8 cellular contexts compared by ENCODE assay signal in genomic region chr10:42836771-42837468, GRCh38. TPM values are rescaled to one million over a fixed set of nuclear protein-coding genes. Genes with fewer than 3 reads are reported as not detected.
DNase-seq lines count a peak whose midpoint lies in the region; ATAC-seq and TF ChIP-seq lines count a peak whose summit lies in the region.

No MANE protein-coding gene starts in this region.

- intact Hi-C loops in lower leg skin (cut with DNase I; ENCODE audit: low total_unique reads): no loop called here

- no peak overlapping the region for H3K27ac Mint-ChIP-seq in activated CD8-positive, alpha-beta memory T cell treated with anti-CD3 and anti-CD28 coated beads, Interleukin-2, amount 10 ng/mL, durations not matched to agents 7 days and 5 days

- H3K27me3 ChIP-seq in ACC112 (ENCODE audit: insufficient read depth, low read length): peaks cover 6% of the 10 kb centered on the region; the same call in 1 of the 2 replicates
- H3K27me3 ChIP-seq in ectodermal cell (ENCODE audit: control insufficient read depth, insufficient read depth, low read length, poor library complexity, severe bottlenecking): peaks cover 19% of the 10 kb centered on the region

- no peak for TF ChIP-seq CTCF in HFF-Myc (IDR thresholded peaks at IDR 0.05; ENCODE audit: low read depth, low read length, missing control alignments)
- TF ChIP-seq CTCF in lower leg skin (IDR thresholded peaks at IDR 0.05): no peak

- H3K4me1 ChIP-seq in ACC112 (ENCODE audit: control insufficient read depth, insufficient read depth, low read length, unreplicated experiment) (no peaks in the 10 kb centered on the region), ectodermal cell (ENCODE audit: control insufficient read depth, insufficient read depth, low read length) (no peaks in the 10 kb centered on the region)

- H3K4me3 ChIP-seq in ACC112 (ENCODE audit: low read depth, low read length) (peak overlapping the region; percentile 73), HFF-Myc (replicated peaks; ENCODE audit: low read depth, low read length) (peak overlapping the region; percentile 38), ectodermal cell (ENCODE audit: insufficient read depth, low read depth, low read length) (peak overlapping the region; percentile 36), lower leg skin (ENCODE audit: low read depth, poor library complexity, severe bottlenecking) (peak overlapping the region; percentile 2)

- peaks cover 28% of the 10 kb centered on the region for H3K27me3 Mint-ChIP-seq in activated CD8-positive, alpha-beta memory T cell treated with anti-CD3 and anti-CD28 coated beads, Interleukin-2, amount 10 ng/mL, durations not matched to agents 7 days and 5 days

- WGBS in ectodermal cell, 2 experiments: 9% methylated on average over 60 of the region's 60 CpGs
- 3 to 4% methylated on average over 38 to 54 of the region's 60 CpGs for WGBS in lower leg skin, 2 donors

- H3K9me3 Mint-ChIP-seq in activated CD8-positive, alpha-beta memory T cell treated with anti-CD3 and anti-CD28 coated beads, Interleukin-2, amount 10 ng/mL, durations not matched to agents 7 days and 5 days (ENCODE audit: low read depth): no peaks in the 10 kb centered on the region

- no peak overlapping the region for H3K27ac ChIP-seq in ACC112 (ENCODE audit: low read depth, low read length)
- no peak overlapping the region for H3K27ac ChIP-seq in ectodermal cell (ENCODE audit: insufficient read depth, low read depth, low read length, poor library complexity, severe bottlenecking)

- DNase-seq in HFF-Myc (ENCODE audit: extremely low read depth, low read depth) (peak; percentile 1), lower leg skin (ENCODE audit: low spot score in 2 of 2) (no peak), medulla oblongata (ENCODE audit: extremely low spot score) (no peak), hippocampal formation (lab: John Stamatoyannopoulos, UW) (no peak)
- DNase-seq in activated CD8-positive, alpha-beta memory T cell treated with anti-CD3 and anti-CD28 coated beads, Interleukin-2, amount 10 ng/mL, durations not matched to agents 7 days and 5 days: no peak

- TF ChIP-seq POLR2A in lower leg skin (IDR thresholded peaks at IDR 0.05): no peak

- H2AFZ ChIP-seq in ACC112 (ENCODE audit: low read length, unreplicated experiment): peak overlapping the region; percentile 89

- no peaks in the 10 kb centered on the region for H3K79me2 ChIP-seq in ACC112 (ENCODE audit: control insufficient read depth, insufficient read depth, low read length, unreplicated experiment)

- CTCF ChIA-PET in activated CD8-positive, alpha-beta memory T cell treated with anti-CD3 and anti-CD28 coated beads, Interleukin-2, amount 10 ng/mL, durations not matched to agents 7 days and 5 days (lab: Charles Lee): no interaction called here

- peaks cover 5% of the 10 kb centered on the region for H3K36me3 Mint-ChIP-seq in activated CD8-positive, alpha-beta memory T cell treated with anti-CD3 and anti-CD28 coated beads, Interleukin-2, amount 10 ng/mL, durations not matched to agents 7 days and 5 days

- no peaks in the 10 kb centered on the region for H3K9me3 ChIP-seq in ectodermal cell (ENCODE audit: control insufficient read depth, low read length)

- H3K4me1 Mint-ChIP-seq in activated CD8-positive, alpha-beta memory T cell treated with anti-CD3 and anti-CD28 coated beads, Interleukin-2, amount 10 ng/mL, durations not matched to agents 7 days and 5 days: peaks cover 2% of the 10 kb centered on the region

- no peaks in the 10 kb centered on the region for H3K36me3 ChIP-seq in ACC112 (ENCODE audit: insufficient read depth, low read length)
- no peaks in the 10 kb centered on the region for H3K36me3 ChIP-seq in ectodermal cell (ENCODE audit: control insufficient read depth, insufficient read depth, low read length)

- H3K4me3 Mint-ChIP-seq in activated CD8-positive, alpha-beta memory T cell treated with anti-CD3 and anti-CD28 coated beads, Interleukin-2, amount 10 ng/mL, durations not matched to agents 7 days and 5 days: no peak overlapping the region

- ATAC-seq in activated CD8-positive, alpha-beta memory T cell treated with anti-CD3 and anti-CD28 coated beads, Interleukin-2, amount 10 ng/mL, durations not matched to agents 7 days and 5 days: no peak
- no peak for ATAC-seq in activated CD4-positive, CD25-positive, alpha-beta regulatory T cell treated with anti-CD3 and anti-CD28 coated beads, Interleukin-2, amount 50 U/mL, for 24 hours

RNA-seq across cellular contexts. Expression of gene BMS1, which starts 54.3 kb away (rescaled TPM):
- polyA plus RNA-seq in ectodermal cell (2013, experiment 1 of 4): 35.1 TPM
- 34.5 TPM for polyA plus RNA-seq in ectodermal cell (2013, experiment 2 of 4)
- polyA plus RNA-seq in ectodermal cell (2013, experiment 3 of 4): 21.8 TPM
- 24.8 TPM for polyA plus RNA-seq in ectodermal cell (2013, experiment 4 of 4)
- total RNA-seq in lower leg skin: 10 to 100 TPM; 13.4 to 17.7 (median 17.2) TPM
- total RNA-seq in activated CD8-positive, alpha-beta memory T cell treated with anti-CD3 and anti-CD28 coated beads, Interleukin-2, amount 10 ng/mL, durations not matched to agents 7 days and 5 days: 10 to 100 TPM; 17.4 to 24.0 TPM

Comparison
In these comparisons a context has a peak if more than half of its experiments do, and no peak if none do; other contexts are left out.
1. H3K4me3 ChIP-seq: peak in every context shown above with its lines; median percentile 73 in ACC112; 38 in HFF-Myc; 36 in ectodermal cell; 2 in lower leg skin.